ENCODE assay signal across 11 cellular contexts in the genomic region with DNA sequence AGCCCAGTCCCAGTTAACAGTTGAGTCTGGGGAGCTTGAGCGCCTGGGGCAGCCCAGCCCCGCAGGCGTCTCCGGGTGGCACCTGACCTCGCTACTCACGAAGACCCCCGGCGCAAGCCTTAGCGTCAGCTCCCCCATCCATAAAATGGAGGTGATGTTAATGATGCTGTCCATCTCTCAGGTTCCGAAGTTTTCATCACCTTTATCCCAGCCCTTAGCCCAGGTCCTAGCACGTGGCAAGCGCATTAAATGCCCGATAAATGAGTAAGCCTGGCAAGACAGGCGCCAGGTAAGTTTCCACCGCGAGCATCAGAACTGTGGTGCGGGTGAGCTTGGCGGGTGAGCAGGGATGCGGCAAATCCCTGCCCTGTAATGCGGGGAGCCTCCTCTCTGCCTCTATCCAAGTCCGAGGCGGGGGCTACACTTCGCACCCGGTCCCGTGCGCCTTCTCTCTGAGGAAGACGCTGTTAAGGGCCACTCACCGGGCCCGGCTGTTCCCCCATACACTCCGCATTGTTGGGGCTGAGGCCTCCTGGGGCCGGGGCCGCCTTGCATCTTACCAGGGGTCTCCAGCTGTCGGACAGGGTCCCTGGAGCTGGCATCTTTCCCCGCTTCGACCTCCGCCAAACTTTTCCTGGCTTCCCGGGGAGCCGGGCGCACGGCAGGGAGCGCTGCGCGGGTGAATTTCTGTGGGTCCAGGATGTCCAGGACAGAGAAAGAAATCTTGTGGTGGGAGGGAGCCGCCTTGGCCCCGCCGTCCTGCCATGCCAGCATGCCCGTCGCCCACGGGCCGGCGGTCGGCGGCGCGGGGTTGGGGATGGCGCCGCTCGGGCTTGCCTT. TPM values are rescaled to one million over a fixed set of nuclear protein-coding genes. Genes with fewer than 3 reads are reported as not detected.
DNase-seq lines count a peak whose midpoint lies in the region; ATAC-seq and TF ChIP-seq lines count a peak whose summit lies in the region.
"Had no signal": no experiment of that assay in that cellular context is flagged by ENCODE, and none has a peak within 500 bp of the region (broad histone marks: within the 10 kb centered on the region; RNA-seq: fewer than 3 reads in every experiment).

No MANE protein-coding gene starts in this region.

- no peak overlapping the region for H3K9ac ChIP-seq in duodenal mucosa (ENCODE audit: low read depth in 1 of 2, low read length in 2 of 2)

- H3K9me3 ChIP-seq in CD4-positive, alpha-beta memory T cell (ENCODE audit: control insufficient read depth in 1 of 2, low read length in 2 of 2), result no peaks in the 10 kb centered on the region
- H3K9me3 ChIP-seq in duodenal mucosa (ENCODE audit: control insufficient read depth in 1 of 2, low read length in 2 of 2), result no peaks in the 10 kb centered on the region

- no peaks in the 10 kb centered on the region for H3K36me3 Mint-ChIP-seq in CD4-positive, alpha-beta memory T cell
- H3K36me3 Mint-ChIP-seq in IgD-negative memory B cell (no peaks in the 10 kb centered on the region), neural crest cell (ENCODE audit: low read depth) (no peaks in the 10 kb centered on the region)

- H3K27ac Mint-ChIP-seq in CD4-positive, alpha-beta memory T cell, result no peak overlapping the region
- H3K27ac Mint-ChIP-seq in IgD-negative memory B cell (peak overlapping the region in 1 of 3 donors; percentile 63), neural crest cell (ENCODE audit: unreplicated experiment) (no peak overlapping the region)

- H3K9me3 Mint-ChIP-seq in CD4-positive, alpha-beta memory T cell, result no peaks in the 10 kb centered on the region
- H3K9me3 Mint-ChIP-seq in IgD-negative memory B cell, result no peaks in the 10 kb centered on the region
- H3K9me3 Mint-ChIP-seq in neural crest cell, result no peaks in the 10 kb centered on the region

- TF ChIP-seq CTCF in neural crest cell (conservative IDR thresholded peaks at IDR 0.05), result no peak

- H3K4me1 Mint-ChIP-seq in CD4-positive, alpha-beta memory T cell, result peaks cover 11 to 33% (median 21%) of the 10 kb centered on the region in 4 donors
- H3K4me1 Mint-ChIP-seq in IgD-negative memory B cell, result peaks cover 15 to 17% (median 15%) of the 10 kb centered on the region in 3 donors
- peaks cover 29% of the 10 kb centered on the region for H3K4me1 Mint-ChIP-seq in neural crest cell

- H3K4me3 Mint-ChIP-seq in CD4-positive, alpha-beta memory T cell, result peak overlapping the region in 6 of 8 donors; percentile 7 to 65 (median 40)
- H3K4me3 Mint-ChIP-seq in IgD-negative memory B cell (peak overlapping the region in 3 of 4 donors; percentile 61 to 85 (median 81)), neural crest cell (peak overlapping the region; percentile 68)

- CTCF ChIA-PET in CD4-positive, alpha-beta memory T cell (lab: Charles Lee; ENCODE audit: partially characterized antibody), result interaction anchor here (0.6 kb wide), 1 partner anchor 16 kb away, joined by 3 read pairs; no protein-coding TSS in a partner anchor

- ATAC-seq in GM21528 (IDR thresholded peaks at IDR 0.05; ENCODE audit: low FRiP score, unreplicated experiment), result no peak
- no peak for ATAC-seq in GM18907 (IDR thresholded peaks at IDR 0.05; ENCODE audit: unreplicated experiment)
- no peak for ATAC-seq in GM18868 (IDR thresholded peaks at IDR 0.05; ENCODE audit: unreplicated experiment)

- peaks cover 41% of the 10 kb centered on the region for H3K27me3 ChIP-seq in CD4-positive, alpha-beta memory T cell (ENCODE audit: insufficient read depth, low read length)
- H3K27me3 ChIP-seq in duodenal mucosa (ENCODE audit: control insufficient read depth in 1 of 2, insufficient read depth in 2 of 2, low read length in 2 of 2), result peaks cover 38 to 71% of the 10 kb centered on the region in 2 donors

- H3K36me3 ChIP-seq in CD4-positive, alpha-beta memory T cell (ENCODE audit: insufficient read depth, low read length), result no peaks in the 10 kb centered on the region
- no peaks in the 10 kb centered on the region for H3K36me3 ChIP-seq in duodenal mucosa (ENCODE audit: control insufficient read depth in 1 of 2, insufficient read depth in 2 of 2, low read length in 2 of 2)

- H3K4me1 ChIP-seq in CD4-positive, alpha-beta memory T cell (ENCODE audit: insufficient read depth, low read length), result peaks cover 16% of the 10 kb centered on the region
- peaks cover 17 to 18% of the 10 kb centered on the region in 2 donors for H3K4me1 ChIP-seq in duodenal mucosa (ENCODE audit: control insufficient read depth in 1 of 2, insufficient read depth in 2 of 2, low read length in 2 of 2)

- POLR2A ChIA-PET in CD4-positive, alpha-beta memory T cell (lab: Charles Lee; ENCODE audit: partially characterized antibody), result no interaction called here

- intact Hi-C loops in CD4-positive, alpha-beta memory T cell (cut with micrococcal nuclease), result no loop called here

- no peak for DNase-seq in CD4-positive, alpha-beta memory T cell
- DNase-seq in neural crest cell (ENCODE audit: low read depth, low spot score) (no peak), germinal center (ENCODE audit: low spot score) (no peak)
- DNase-seq: stimulated activated CD4-positive, alpha-beta T cell treated with anti-CD3 and anti-CD28 coated beads, Interleukin-1b, Interleukin-23, amount 100 ng/mL, for 48 hours had no signal

- peaks cover 65 to 67% of the 10 kb centered on the region in 2 donors for H3K27me3 Mint-ChIP-seq in CD4-positive, alpha-beta memory T cell
- H3K27me3 Mint-ChIP-seq in IgD-negative memory B cell (peaks cover 58% of the 10 kb centered on the region), neural crest cell (ENCODE audit: low read depth) (peaks cover 96% of the 10 kb centered on the region)

- H3K4me3 ChIP-seq in CD4-positive, alpha-beta memory T cell (ENCODE audit: low read length in 2 of 2), result no peak overlapping the region
- peak overlapping the region; percentile 36 to 43 for H3K4me3 ChIP-seq in duodenal mucosa (ENCODE audit: low read depth in 1 of 2, low read length in 2 of 2)

- no peak overlapping the region for H3K27ac ChIP-seq in CD4-positive, alpha-beta memory T cell (ENCODE audit: low read depth, low read length)
- no peak overlapping the region for H3K27ac ChIP-seq in duodenal mucosa (ENCODE audit: low read depth, low read length)
- H3K27ac ChIP-seq: VCaP had no signal

RNA-seq across cellular contexts. Expression of a gene that starts 0.4 kb away (rescaled TPM):
- total RNA-seq in CD4-positive, alpha-beta memory T cell, result not detected
- polyA plus RNA-seq in CD4-positive, alpha-beta memory T cell, result not detected
- polyA plus RNA-seq in IgD-negative memory B cell, result not detected
- total RNA-seq in neural crest cell, result not detected in 2 replicates
- total RNA-seq: kidney epithelial cell had no signal

RNA-seq across cellular contexts. Expression of a gene that starts 12.2 kb away (rescaled TPM):
- total RNA-seq in CD4-positive, alpha-beta memory T cell, result 10 to 100 TPM; 17.9 to 18.3 TPM
- 10 to 100 TPM; 20.1 to 22.4 TPM for polyA plus RNA-seq in CD4-positive, alpha-beta memory T cell
- 52.0 TPM for polyA plus RNA-seq in IgD-negative memory B cell
- 8.0 and 8.8 TPM in 2 replicates for total RNA-seq in neural crest cell

RNA-seq across cellular contexts. Expression of a gene that starts 30.7 kb away (rescaled TPM):
- 10 to 100 TPM; 34.8 to 39.3 TPM for total RNA-seq in CD4-positive, alpha-beta memory T cell
- 10 to 100 TPM; 62.8 to 80.4 TPM for polyA plus RNA-seq in CD4-positive, alpha-beta memory T cell
- 46.4 TPM for polyA plus RNA-seq in IgD-negative memory B cell
- total RNA-seq in neural crest cell, result 42.5 and 46.8 TPM in 2 replicates

Comparison
In these comparisons a context has a peak if more than half of its experiments do, and no peak if none do; other contexts are left out.
1. H3K4me3 ChIP-seq: peak in duodenal mucosa (2 of 2); none in CD4-positive, alpha-beta memory T cell (0 of 2).
2. Peak in every context shown above with its lines, with median percentiles within 50 percentile points of each other: H3K4me3 Mint-ChIP-seq.